In genomic region chr2:177283871-177284270, GRCh38 we compare ENCODE assay signal across 24 cellular contexts.
"Had no signal": no experiment of that assay in that cellular context is flagged by ENCODE, and none has a peak within 500 bp of the region (broad histone marks: within the 10 kb centered on the region; RNA-seq: fewer than 3 reads in every experiment).

No MANE protein-coding gene starts in this region.

- H3K27me3 ChIP-seq: brain microvascular endothelial cell, Peyer's patch had no signal

- H3K27ac ChIP-seq: brain microvascular endothelial cell, Peyer's patch had no signal

- H3K36me3 Mint-ChIP-seq: activated CD4-positive, alpha-beta memory T cell treated with anti-CD3 and anti-CD28 coated beads for 36 hours; activated naive CD4-positive, alpha-beta T cell treated with anti-CD3 and anti-CD28 coated beads, Interleukin-2, amount 50 U/mL, for 72 hours had no signal

- H3K4me3 Mint-ChIP-seq: activated B cell treated with CpG ODN at 0.5 μM for 24 hours; activated CD4-positive, alpha-beta memory T cell treated with anti-CD3 and anti-CD28 coated beads for 36 hours; activated CD4-positive, alpha-beta T cell treated with anti-CD3 and anti-CD28 coated beads, Interleukin-2, amount 10 ng/mL, durations not matched to agents 7 days and 5 days; activated T-cell treated with anti-CD3 and anti-CD28 coated beads, Interleukin-2, amount 50 U/mL, for 4 hours; T-helper 17 cell had no signal

- H3K36me3 ChIP-seq: brain microvascular endothelial cell, Peyer's patch had no signal

- H3K9me3 Mint-ChIP-seq: activated B cell treated with CpG ODN at 0.5 μM for 24 hours; activated CD4-positive, alpha-beta memory T cell treated with anti-CD3 and anti-CD28 coated beads for 36 hours; activated CD4-positive, alpha-beta T cell treated with anti-CD3 and anti-CD28 coated beads, Interleukin-2, amount 10 ng/mL, durations not matched to agents 7 days and 5 days; activated naive CD4-positive, alpha-beta T cell treated with anti-CD3 and anti-CD28 coated beads, Interleukin-2, amount 50 U/mL, for 72 hours; activated T-cell treated with anti-CD3 and anti-CD28 coated beads, Interleukin-2, amount 50 U/mL, for 4 hours had no signal

- H3K4me3 ChIP-seq: K562, Peyer's patch had no signal

- ATAC-seq: activated naive CD4-positive, alpha-beta T cell treated with anti-CD3 and anti-CD28 coated beads, Interleukin-2, amount 50 U/mL, for 72 hours; activated T-cell treated with anti-CD3 and anti-CD28 coated beads, Interleukin-2, amount 50 U/mL, for 4 hours; T-helper 17 cell had no signal

- H3K9me3 ChIP-seq: Peyer's patch had no signal

- H3K27me3 Mint-ChIP-seq: activated B cell treated with CpG ODN at 0.5 μM for 24 hours; activated CD4-positive, alpha-beta memory T cell treated with anti-CD3 and anti-CD28 coated beads for 36 hours; activated CD4-positive, alpha-beta T cell treated with anti-CD3 and anti-CD28 coated beads, Interleukin-2, amount 10 ng/mL, durations not matched to agents 7 days and 5 days; T-helper 17 cell had no signal

- DNase-seq: activated B cell treated with CpG ODN at 0.5 μM for 24 hours; activated CD4-positive, alpha-beta memory T cell treated with anti-CD3 and anti-CD28 coated beads for 36 hours; activated CD4-positive, alpha-beta T cell treated with anti-CD3 and anti-CD28 coated beads, Interleukin-2, amount 10 ng/mL, durations not matched to agents 7 days and 5 days; activated CD8-positive, alpha-beta memory T cell treated with anti-CD3 and anti-CD28 coated beads for 24 hours; activated effector memory CD4-positive, alpha-beta T cell treated with anti-CD3 and anti-CD28 coated beads, Interleukin-2, amount 50 U/mL, for 16 hours; activated naive CD4-positive, alpha-beta T cell treated with Interleukin-2 at 50 U/mL for 16 hours; activated T-cell treated with anti-CD3 and anti-CD28 coated beads, Interleukin-2, amount 50 U/mL, for 4 hours; amygdala; brain microvascular endothelial cell; caudate nucleus; Kasumi-1; NCI-H1048; NCI-H1436; NCI-H1694 treated with DMSO at 0.1 percent for 48 hours; NCI-H2029 treated with DMSO at 0.1 percent for 48 hours; NCI-H446; NCI-H748 treated with DMSO at 0.1 percent for 48 hours; NK-92 treated with Interleukin-12 subunit alpha and Interleukin-12 subunit beta, amount 100 ng/mL, for 24 hours; Peyer's patch; SHP77; T-helper 17 cell; T-helper 9 cell had no signal

- H3K27ac Mint-ChIP-seq: activated B cell treated with CpG ODN at 0.5 μM for 24 hours; activated CD4-positive, alpha-beta memory T cell treated with anti-CD3 and anti-CD28 coated beads for 36 hours; activated CD4-positive, alpha-beta T cell treated with anti-CD3 and anti-CD28 coated beads, Interleukin-2, amount 10 ng/mL, durations not matched to agents 7 days and 5 days; activated naive CD4-positive, alpha-beta T cell treated with anti-CD3 and anti-CD28 coated beads, Interleukin-2, amount 50 U/mL, for 72 hours; T-helper 17 cell had no signal
